ENCODE assay signal across 36 cellular contexts in genomic region chr4:75110061-75110460, GRCh38.
"Had no signal": no experiment of that assay in that cellular context is flagged by ENCODE, and none has a peak within 500 bp of the region (broad histone marks: within the 10 kb centered on the region; RNA-seq: fewer than 3 reads in every experiment).

No MANE protein-coding gene starts in this region.

- H3K36me3 ChIP-seq: MG63 had no signal

- H3K4me3 ChIP-seq: MG63 had no signal

- DNase-seq: MG63, MM.1S, MV-4-11, NCI-H1048, NCI-H1092, NCI-H1092 treated with DMSO at 0.1 percent for 48 hours, NCI-H1105, NCI-H1105 treated with DMSO at 0.1 percent for 48 hours, NCI-H1417, NCI-H1417 treated with DMSO at 0.1 percent for 48 hours, NCI-H1436, NCI-H1436 treated with DMSO at 0.1 percent for 48 hours, NCI-H146, NCI-H1694, NCI-H1694 treated with DMSO at 0.1 percent for 48 hours, NCI-H187, NCI-H187 treated with DMSO at 0.1 percent for 48 hours, NCI-H1930, NCI-H2029, NCI-H2029 treated with DMSO at 0.1 percent for 48 hours, NCI-H2081, NCI-H2081 treated with DMSO at 0.1 percent for 48 hours, NCI-H2107, NCI-H2171, NCI-H2171 treated with DMSO at 0.1 percent for 48 hours, NCI-H2227 treated with DMSO at 0.1 percent for 48 hours, NCI-H226, NCI-H345, NCI-H446, NCI-H446 treated with DMSO at 0.1 percent for 48 hours, NCI-H510A, NCI-H510A treated with DMSO at 0.1 percent for 48 hours, NCI-H524, NCI-H524 treated with DMSO at 0.1 percent for 48 hours, NCI-H526, NCI-H526 treated with DMSO at 0.1 percent for 48 hours had no signal

- H3K27me3 ChIP-seq: MG63 had no signal

- H3K9me3 ChIP-seq: MG63 had no signal
